In genomic region chr13:55963934-55964333, GRCh38 we compare ENCODE assay signal across 20 cellular contexts.
A peak's percentile ranks its signal among the peaks of the same experiment; 100 is the strongest.
DNase-seq lines count a peak whose midpoint lies in the region; TF ChIP-seq lines count a peak whose summit lies in the region.
"Had no signal": no experiment of that assay in that cellular context is flagged by ENCODE, and none has a peak within 500 bp of the region (broad histone marks: within the 10 kb centered on the region; RNA-seq: fewer than 3 reads in every experiment).

No MANE protein-coding gene starts in this region.

- H3K27ac Mint-ChIP-seq in Calu3 (ENCODE audit: unreplicated experiment), result no peak overlapping the region
- H3K27ac Mint-ChIP-seq: B cell; CD4-positive, alpha-beta T cell; CD8-positive, alpha-beta T cell had no signal

- CTCF ChIA-PET in Calu3 (lab: Charles Lee), result no interaction called here

- H3K4me1 Mint-ChIP-seq in Calu3 (ENCODE audit: low read depth, unreplicated experiment), result no peaks in the 10 kb centered on the region
- H3K4me1 Mint-ChIP-seq: B cell had no signal

- no peaks in the 10 kb centered on the region for H3K36me3 Mint-ChIP-seq in Calu3 (ENCODE audit: insufficient read depth, unreplicated experiment)
- H3K36me3 Mint-ChIP-seq: CD8-positive, alpha-beta T cell had no signal

- no peak for TF ChIP-seq CTCF in Calu3 (IDR thresholded peaks at IDR 0.05; ENCODE audit: unreplicated experiment)

- no peak overlapping the region for H3K27ac ChIP-seq in caudate nucleus (ENCODE audit: low read depth, low read length)
- H3K27ac ChIP-seq: 22Rv1; A549; BLaER1 treated with 17β-estradiol and CSF1 and Interleukin-3, amounts not matched to agents 10 nM and 100 nM; C4-2B had no signal

- no peaks in the 10 kb centered on the region for H3K9me3 Mint-ChIP-seq in Calu3 (ENCODE audit: low read depth, unreplicated experiment)

- no peak overlapping the region for H3K4me3 Mint-ChIP-seq in Calu3 (ENCODE audit: low read depth, unreplicated experiment)
- H3K4me3 Mint-ChIP-seq: B cell; CD4-positive, alpha-beta T cell; CD8-positive, alpha-beta T cell had no signal

- DNase-seq in DMS53 (lab: John Stamatoyannopoulos, UW) (peak; percentile 13), DMS53 treated with DMSO at 0.1 percent for 48 hours (lab: John Stamatoyannopoulos, UW; ENCODE audit: unreplicated experiment) (no peak), brain pericyte (ENCODE audit: low read depth, low spot score) (peak; percentile 0), caudate nucleus (lab: John Stamatoyannopoulos, UW) (no peak), Calu3 (no peak)
- DNase-seq: AML-193; Caco-2; CD4-positive, alpha-beta T cell; CD8-positive, alpha-beta T cell; DMS 273 treated with DMSO at 0.1 percent for 48 hours; DMS153; DMS79; DND-41; EL; GDM1 had no signal

- intact Hi-C loops in Calu3 (cut with micrococcal nuclease; ENCODE audit: unreplicated experiment), result no loop called here

- no TSS peak for BruUV-seq in Calu3 (replicated peaks; lab: Mats Ljungman, UMichigan)

- H3K27me3 Mint-ChIP-seq in Calu3 (ENCODE audit: unreplicated experiment), result no peaks in the 10 kb centered on the region
- H3K27me3 Mint-ChIP-seq: B cell; CD4-positive, alpha-beta T cell had no signal

Comparison
In these comparisons a context has a peak if more than half of its experiments do, and no peak if none do; other contexts are left out.
1. DNase-seq: peak in DMS53 (single experiment) and brain pericyte (single experiment); none in DMS53 treated with DMSO at 0.1 percent for 48 hours (single experiment), caudate nucleus (0 of 61) and Calu3 (single experiment).